24 cellular contexts compared by ENCODE assay signal in the genomic region with DNA sequence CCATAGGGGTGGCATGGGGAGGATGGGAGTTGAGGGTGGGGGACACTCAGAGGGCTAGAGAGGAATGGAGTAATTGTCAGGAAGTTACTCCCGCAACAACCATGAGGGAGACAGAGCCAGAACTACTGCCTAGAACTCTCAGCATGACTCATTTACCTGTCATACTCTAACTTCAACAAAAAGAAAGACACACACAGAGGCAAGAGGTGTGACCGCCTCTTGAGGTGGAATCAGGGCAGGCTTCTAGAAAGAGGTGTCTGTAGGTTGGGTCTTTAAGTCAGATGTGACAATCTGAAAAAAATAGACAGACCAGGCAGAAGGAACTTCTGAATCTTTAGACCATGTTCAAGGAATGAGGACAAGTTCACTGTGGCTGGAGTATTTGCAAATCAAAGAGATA.
DNase-seq lines count a peak whose midpoint lies in the region; ATAC-seq and TF ChIP-seq lines count a peak whose summit lies in the region.
"Had no signal": no experiment of that assay in that cellular context is flagged by ENCODE, and none has a peak within 500 bp of the region (broad histone marks: within the 10 kb centered on the region; RNA-seq: fewer than 3 reads in every experiment).

No MANE protein-coding gene starts in this region.

- ATAC-seq in HG02588 (IDR thresholded peaks at IDR 0.05; ENCODE audit: unreplicated experiment), result no peak
- ATAC-seq: gastroesophageal sphincter; stimulated activated memory B cell treated with anti-CD40 and anti-IgM and Interleukin-4, amounts not matched to agents 10 μg/mL and 1 μg/mL and 100 μg/mL, for 72 hours had no signal

- no peak overlapping the region for H3K4me3 ChIP-seq in stomach
- H3K4me3 ChIP-seq: esophagus squamous epithelium, gastroesophageal sphincter, Peyer's patch had no signal

- no peaks in the 10 kb centered on the region for H3K4me1 ChIP-seq in stomach
- H3K4me1 ChIP-seq: esophagus squamous epithelium, gastroesophageal sphincter, Peyer's patch had no signal

- DNase-seq in Daoy (ENCODE audit: low read depth) (peak; percentile 48), LoVo (ENCODE audit: low spot score) (peak; percentile 7), amniotic epithelial cell (ENCODE audit: low read depth) (peak; percentile 23), iris pigment epithelial cell (ENCODE audit: low read depth) (peak; percentile 21), putamen (ENCODE audit: low spot score) (no peak), GM03348 (ENCODE audit: low spot score) (no peak), stomach (no peak)
- DNase-seq: activated B cell treated with CpG ODN at 0.5 μM for 24 hours; activated effector memory CD4-positive, alpha-beta T cell treated with anti-CD3 and anti-CD28 coated beads, Interleukin-2, amount 50 U/mL, for 16 hours; activated T-cell treated with anti-CD3 and anti-CD28 coated beads, Interleukin-2, amount 50 U/mL, for 24 hours; aorta; CD8-positive, alpha-beta memory T cell; central memory CD4-positive, alpha-beta T cell; DMS153; esophagus squamous epithelium; KBM-7; NCI-H1417 treated with DMSO at 0.1 percent for 48 hours; NCI-H2081; occipital lobe; Peyer's patch; substantia nigra had no signal

- H3K27me3 ChIP-seq in stomach, result peaks cover 0 to under 1% (median 0%) of the 10 kb centered on the region in 3 donors
- H3K27me3 ChIP-seq: esophagus squamous epithelium, Peyer's patch had no signal

- no peak for TF ChIP-seq CTCF in stomach (IDR thresholded peaks at IDR 0.05)

- 84 to 91% (median 87%) methylated on average over 2 of the region's 2 CpGs for WGBS in stomach, 5 donors

- H3K27ac ChIP-seq in stomach, result no peak overlapping the region
- H3K27ac ChIP-seq: esophagus squamous epithelium, gastroesophageal sphincter, Peyer's patch had no signal

- intact Hi-C loops in stomach (cut with DNase I; ENCODE audit: low total_unique reads), result no loop called here

- no peaks in the 10 kb centered on the region for H3K9me3 ChIP-seq in stomach
- H3K9me3 ChIP-seq: esophagus squamous epithelium, gastroesophageal sphincter, Peyer's patch had no signal

- H3K36me3 ChIP-seq in stomach, result no peaks in the 10 kb centered on the region
- H3K36me3 ChIP-seq: esophagus squamous epithelium, gastroesophageal sphincter, Peyer's patch had no signal

- TF ChIP-seq POLR2A in stomach (IDR thresholded peaks at IDR 0.05), result no peak

- TF ChIP-seq EP300 in stomach (IDR thresholded peaks at IDR 0.05), result no peak

Comparison
In these comparisons a context has a peak if more than half of its experiments do, and no peak if none do; other contexts are left out.
1. DNase-seq: peak in Daoy (single experiment), LoVo (single experiment), amniotic epithelial cell (single experiment) and iris pigment epithelial cell (single experiment); none in putamen (single experiment), GM03348 (single experiment) and stomach (single experiment).